ENCODE assay signal across 17 cellular contexts in the genomic region with DNA sequence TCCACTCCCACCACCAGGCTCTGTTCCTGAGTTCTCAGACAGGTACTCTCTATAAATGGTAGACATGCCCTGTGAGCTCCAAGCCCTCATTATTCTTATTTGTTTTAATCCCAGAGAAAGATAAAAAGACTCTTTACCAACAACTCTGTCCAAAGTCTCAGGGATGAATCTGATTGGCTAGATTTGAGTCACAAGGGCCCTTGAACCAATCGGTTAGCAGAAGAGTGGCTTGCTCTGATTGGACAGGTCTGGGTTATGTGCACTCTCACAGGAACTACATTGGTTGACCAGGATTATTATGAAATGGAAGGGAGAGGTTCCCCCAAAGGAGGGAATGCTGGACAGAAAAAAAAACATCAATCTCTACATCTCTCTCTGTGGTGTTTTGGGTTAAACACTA. TPM values are rescaled to one million over a fixed set of nuclear protein-coding genes. Genes with fewer than 3 reads are reported as not detected.
DNase-seq lines count a peak whose midpoint lies in the region; ATAC-seq, FAIRE-seq and TF ChIP-seq lines count a peak whose summit lies in the region.
"Had no signal": no experiment of that assay in that cellular context is flagged by ENCODE, and none has a peak within 500 bp of the region (broad histone marks: within the 10 kb centered on the region; RNA-seq: fewer than 3 reads in every experiment).

No MANE protein-coding gene starts in this region.

- H3K36me3 Mint-ChIP-seq in stimulated activated naive CD8-positive, alpha-beta T cell treated with anti-CD3 and anti-CD28 coated beads, Interleukin-15, Interleukin-2, amounts not matched to agents 100 ng/mL and 50 ng/mL, for 24 hours (ENCODE audit: low read depth) = peaks cover 91% of the 10 kb centered on the region

- H3K4me1 ChIP-seq in colonic mucosa (peaks cover 8% of the 10 kb centered on the region), tibial nerve (peaks cover 0 to 79% (median 54%) of the 10 kb centered on the region in 4 donors), hepatocyte (ENCODE audit: insufficient read depth) (peaks cover 5% of the 10 kb centered on the region)
- H3K4me1 ChIP-seq: psoas muscle had no signal

- H3K27me3 Mint-ChIP-seq in stimulated activated naive CD8-positive, alpha-beta T cell treated with anti-CD3 and anti-CD28 coated beads, Interleukin-15, Interleukin-2, amounts not matched to agents 100 ng/mL and 50 ng/mL, for 24 hours = no peaks in the 10 kb centered on the region

- WGBS in tibial nerve, 2 donors = 79 to 95% methylated on average over 1 of the region's 1 CpG
- WGBS in hepatocyte (ENCODE audit: low lambda C conversion rate, missing lambda C conversion rate) = 96% methylated on average over 1 of the region's 1 CpG

- no peak for TF ChIP-seq EP300 in tibial nerve (IDR thresholded peaks at IDR 0.05)

- no peak overlapping the region for H2AFZ ChIP-seq in hepatocyte

- peaks cover 10% of the 10 kb centered on the region for H3K9me3 Mint-ChIP-seq in stimulated activated naive CD8-positive, alpha-beta T cell treated with anti-CD3 and anti-CD28 coated beads, Interleukin-15, Interleukin-2, amounts not matched to agents 100 ng/mL and 50 ng/mL, for 24 hours

- no peak overlapping the region for H3K9ac ChIP-seq in colonic mucosa (ENCODE audit: low read depth in 2 of 2, low read length in 2 of 2)

- H3K27ac ChIP-seq in colonic mucosa (peak overlapping the region; percentile 18), tibial nerve (peak overlapping the region in 3 of 4 donors; percentile 63 to 93 (median 66)), hepatocyte (no peak overlapping the region)
- H3K27ac ChIP-seq: psoas muscle had no signal

- intact Hi-C loops in colonic mucosa (cut with DNase I) = no loop called here

- in situ Hi-C loops in SK-MEL-5 (cut with HindIII; ENCODE audit: low pct_unique_long_range_greater_than_20kb, low sequenced_read_pairs) = no loop called here

- no peak for FAIRE-seq in RCC 7860 (lab: Jason Lieb, UNC)

- TF ChIP-seq POLR2A in tibial nerve (IDR thresholded peaks at IDR 0.05) = no peak

- peaks cover 53% of the 10 kb centered on the region for H3K79me2 ChIP-seq in hepatocyte

- peak overlapping the region; percentile 50 for H3K27ac Mint-ChIP-seq in stimulated activated naive CD8-positive, alpha-beta T cell treated with anti-CD3 and anti-CD28 coated beads, Interleukin-15, Interleukin-2, amounts not matched to agents 100 ng/mL and 50 ng/mL, for 24 hours

- no peaks in the 10 kb centered on the region for H4K20me1 ChIP-seq in hepatocyte (ENCODE audit: insufficient read depth, poor library complexity, severe bottlenecking)

- H3K4me3 ChIP-seq in colonic mucosa (no peak overlapping the region), tibial nerve (no peak overlapping the region), hepatocyte (no peak overlapping the region)
- H3K4me3 ChIP-seq: heart right ventricle, MG63, mucosa of descending colon, psoas muscle had no signal

- H3K27me3 ChIP-seq in colonic mucosa = no peaks in the 10 kb centered on the region
- no peaks in the 10 kb centered on the region for H3K27me3 ChIP-seq in tibial nerve
- no peaks in the 10 kb centered on the region for H3K27me3 ChIP-seq in hepatocyte
- H3K27me3 ChIP-seq: MG63 had no signal

- H3K4me2 ChIP-seq in hepatocyte = no peak overlapping the region

- peak overlapping the region; percentile 30 for H3K4me3 Mint-ChIP-seq in stimulated activated naive CD8-positive, alpha-beta T cell treated with anti-CD3 and anti-CD28 coated beads, Interleukin-15, Interleukin-2, amounts not matched to agents 100 ng/mL and 50 ng/mL, for 24 hours

- no peak for DNase-seq in stimulated activated naive CD8-positive, alpha-beta T cell treated with anti-CD3 and anti-CD28 coated beads, Interleukin-15, Interleukin-2, amounts not matched to agents 100 U/mL and 50 U/mL, for 24 hours
- DNase-seq in SK-MEL-5 (ENCODE audit: low read depth, low spot score) (peak; percentile 26), colonic mucosa (no peak), tibial nerve (ENCODE audit: low spot score in 2 of 2) (no peak), hepatocyte (ENCODE audit: low spot score) (no peak), RCC 7860 (ENCODE audit: low spot score) (no peak)
- DNase-seq: DND-41; heart right ventricle; MG63; mucosa of descending colon; NCI-H2081; NCI-H774; psoas muscle; SHP77 treated with DMSO at 0.1 percent for 48 hours; stimulated activated CD4-positive, alpha-beta T cell treated with anti-CD3 and anti-CD28 coated beads, Interleukin-15, amount 100 ng/mL, for 24 hours had no signal

- peaks cover 97% of the 10 kb centered on the region for H3K4me1 Mint-ChIP-seq in stimulated activated naive CD8-positive, alpha-beta T cell treated with anti-CD3 and anti-CD28 coated beads, Interleukin-15, Interleukin-2, amounts not matched to agents 100 ng/mL and 50 ng/mL, for 24 hours (ENCODE audit: low read depth)

- H3K36me3 ChIP-seq in colonic mucosa (no peaks in the 10 kb centered on the region), tibial nerve (peaks cover 0 to 6% (median 0%) of the 10 kb centered on the region in 3 donors), hepatocyte (replicated peaks; ENCODE audit: insufficient read depth, low read depth) (no peaks in the 10 kb centered on the region)

- H3K9me3 ChIP-seq in colonic mucosa = no peaks in the 10 kb centered on the region
- peaks cover 0 to 4% (median 0%) of the 10 kb centered on the region in 4 donors for H3K9me3 ChIP-seq in tibial nerve
- no peaks in the 10 kb centered on the region for H3K9me3 ChIP-seq in hepatocyte (ENCODE audit: low read depth)
- H3K9me3 ChIP-seq: MG63, mucosa of descending colon, psoas muscle had no signal

- no peak for ATAC-seq in stimulated activated naive CD8-positive, alpha-beta T cell treated with anti-CD3 and anti-CD28 coated beads, Interleukin-15, Interleukin-2, amounts not matched to agents 100 U/mL and 50 U/mL, for 24 hours
- no peak for ATAC-seq in GM19455 (IDR thresholded peaks at IDR 0.05; ENCODE audit: unreplicated experiment)
- ATAC-seq: heart right ventricle, mucosa of descending colon, psoas muscle had no signal

- H3K9me2 ChIP-seq in hepatocyte (replicated peaks; ENCODE audit: insufficient read depth) = no peaks in the 10 kb centered on the region

- no peak for TF ChIP-seq CTCF in colonic mucosa (IDR thresholded peaks at IDR 0.05)
- TF ChIP-seq CTCF in tibial nerve (IDR thresholded peaks at IDR 0.05) = no peak
- TF ChIP-seq CTCF in hepatocyte (IDR thresholded peaks at IDR 0.05; ENCODE audit: poor library complexity) = no peak

RNA-seq across cellular contexts. Expression of a gene that starts 7.5 kb away (rescaled TPM):
- total RNA-seq in SK-MEL-5 (2014; rRNA removed; shearing (Covaris generic)) = 159 and 171 TPM in 2 replicates
- polyA plus RNA-seq in SK-MEL-5 (2015; cell fraction: cytosol; rRNA removed) = 289 and 290 TPM in 2 replicates
- polyA plus RNA-seq in SK-MEL-5 (2015; cell fraction: nucleus; rRNA removed) = 32.8 and 33.8 TPM in 2 replicates
- total RNA-seq in colonic mucosa (100 to 1,000 TPM in 1 of 2 donors, 10 to 100 TPM in 1; 79.1 to 138 TPM), tibial nerve (10 to 100 TPM; 29.9 to 84.9 (median 52.6) TPM), hepatocyte (30.1 and 32.8 TPM in 2 replicates)
- polyA plus RNA-seq in hepatocyte = 101 and 104 TPM in 2 replicates

RNA-seq across cellular contexts. Expression of a gene that starts 37.9 kb away (rescaled TPM):
- 28.9 and 35.5 TPM in 2 replicates for total RNA-seq in SK-MEL-5 (2014; rRNA removed; shearing (Covaris generic))
- polyA plus RNA-seq in SK-MEL-5 (2015; cell fraction: cytosol; rRNA removed) = 29.3 and 43.2 TPM in 2 replicates
- 88.9 and 99.5 TPM in 2 replicates for polyA plus RNA-seq in SK-MEL-5 (2015; cell fraction: nucleus; rRNA removed)
- total RNA-seq in colonic mucosa = 10 to 100 TPM; 49.7 to 62.7 TPM
- total RNA-seq in tibial nerve = 10 to 100 TPM; 60.1 to 75.3 (median 66.0) TPM
- 45.0 and 50.5 TPM in 2 replicates for total RNA-seq in hepatocyte
- polyA plus RNA-seq in hepatocyte = 24.4 and 29.9 TPM in 2 replicates
